Comparison of ENCODE assay signal across 8 cellular contexts in the genomic region with DNA sequence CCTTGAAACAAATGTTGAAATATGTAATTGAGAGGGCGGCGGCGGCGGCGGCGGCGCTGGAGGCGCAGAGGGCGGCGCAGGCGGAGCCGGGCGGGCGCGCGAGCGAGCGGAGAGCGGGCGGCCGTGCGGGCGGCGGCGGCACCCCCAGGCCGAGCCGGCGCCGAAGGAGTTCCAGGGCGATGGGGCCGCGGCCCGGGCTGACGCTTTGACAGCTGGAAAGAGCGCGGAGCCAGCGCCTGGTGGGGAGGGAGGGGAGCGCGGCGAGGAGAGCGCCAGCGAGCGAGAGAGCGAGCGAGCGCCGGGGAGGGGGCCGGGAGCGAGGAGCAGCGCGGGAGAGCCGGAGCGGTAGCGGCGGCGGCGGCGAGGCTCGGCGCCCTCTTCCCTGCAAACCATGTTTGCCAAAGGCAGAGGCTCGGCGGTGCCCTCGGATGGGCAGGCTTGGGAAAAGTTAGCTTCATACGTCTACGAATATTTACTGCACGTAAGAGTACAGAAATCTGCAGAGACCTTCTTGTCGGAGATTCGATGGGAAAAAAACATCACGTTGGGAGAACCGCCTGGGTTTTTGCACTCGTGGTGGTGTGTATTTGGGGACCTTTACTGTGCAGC.
DNase-seq lines count a peak whose midpoint lies in the region; ATAC-seq and TF ChIP-seq lines count a peak whose summit lies in the region.
"Not testable (repeated sequence)": the region's sequence is repeated elsewhere in the genome, so short reads cannot be mapped to it uniquely, and the experiment has no call there.

No MANE protein-coding gene starts in this region.

- not testable (repeated sequence) for H3K79me1 ChIP-seq in IMR-90 (ENCODE audit: low read depth in 1 of 2, low read length in 2 of 2)

- H3K9me3 Mint-ChIP-seq in immature natural killer cell: not testable (repeated sequence)

- intact Hi-C loops in IMR-90 (cut with micrococcal nuclease); upper lobe of right lung (cut with DNase I): not testable (repeated sequence)
- intact Hi-C loops in PC-3 (cut with micrococcal nuclease): loop anchor here (10.0 kb wide), 1 partner anchor 248 kb away; no protein-coding TSS in a partner anchor

- H3K4me3 ChIP-seq in IMR-90 (ENCODE audit: insufficient read depth, low read depth, low read length): peak overlapping the region; percentile 45
- H3K4me3 ChIP-seq in PC-3 (ENCODE audit: low read length): peak overlapping the region; percentile 61
- H3K4me3 ChIP-seq in duodenal mucosa (ENCODE audit: low read depth in 1 of 2, low read length in 2 of 2): peak overlapping the region; percentile 36 to 53
- peak overlapping the region; percentile 51 for H3K4me3 ChIP-seq in rectal smooth muscle tissue (ENCODE audit: low read length)
- peak overlapping the region; percentile 45 for H3K4me3 ChIP-seq in upper lobe of right lung

- H3K36me3 ChIP-seq in IMR-90 (ENCODE audit: control insufficient read depth, insufficient read depth, low read length); PC-3 (ENCODE audit: low read depth, low read length); duodenal mucosa (ENCODE audit: control insufficient read depth in 1 of 2, insufficient read depth in 2 of 2, low read length in 2 of 2); rectal smooth muscle tissue (ENCODE audit: control insufficient read depth, insufficient read depth, low read length); upper lobe of right lung: not testable (repeated sequence)

- in situ Hi-C loops in IMR-90 (cut with MboI; ENCODE audit: low sequenced_read_pairs): not testable (repeated sequence)

- not testable (repeated sequence) for H4K91ac ChIP-seq in IMR-90 (ENCODE audit: insufficient read depth, low read depth, low read length)

- not testable (repeated sequence) for H3F3A ChIP-seq in PC-3 (ENCODE audit: low read length, unreplicated experiment)

- H4K8ac ChIP-seq in IMR-90 (ENCODE audit: low read depth in 2 of 2, low read length in 2 of 2): not testable (repeated sequence)

- H2BK15ac ChIP-seq in IMR-90 (ENCODE audit: low read depth, low read length): not testable (repeated sequence)

- not testable (repeated sequence) for H3K9me2 ChIP-seq in PC-3 (replicated peaks; ENCODE audit: low read length)

- H3K56ac ChIP-seq in IMR-90 (ENCODE audit: extremely low read depth, insufficient read depth, low read length): not testable (repeated sequence)

- BruUV-seq in IMR-90 (replicated peaks; lab: Mats Ljungman, UMichigan); PC-3 (replicated peaks; lab: Mats Ljungman, UMichigan): not testable (repeated sequence)

- not testable (repeated sequence) for H3K36me3 Mint-ChIP-seq in immature natural killer cell

- peak overlapping the region; percentile 16 to 57 (median 50) for H3K4me3 Mint-ChIP-seq in immature natural killer cell

- H3K9me1 ChIP-seq in IMR-90 (ENCODE audit: insufficient read depth, low read length): not testable (repeated sequence)

- not testable (repeated sequence) for H3K27ac ChIP-seq in IMR-90 (ENCODE audit: insufficient read depth, low read length); PC-3 (ENCODE audit: low read length); duodenal mucosa (ENCODE audit: low read depth, low read length); rectal smooth muscle tissue (ENCODE audit: low read depth, low read length); upper lobe of right lung

- H3K4ac ChIP-seq in IMR-90 (ENCODE audit: low read depth, low read length): not testable (repeated sequence)

- not testable (repeated sequence) for H3K4me1 ChIP-seq in IMR-90 (ENCODE audit: control insufficient read depth, insufficient read depth, low read length); PC-3 (ENCODE audit: insufficient read depth, low read length); duodenal mucosa (ENCODE audit: control insufficient read depth in 1 of 2, insufficient read depth in 2 of 2, low read length in 2 of 2); rectal smooth muscle tissue (ENCODE audit: control insufficient read depth, insufficient read depth, low read length); upper lobe of right lung

- H2AK9ac ChIP-seq in IMR-90 (replicated peaks; ENCODE audit: low read depth, low read length, poor library complexity): not testable (repeated sequence)

- H3K9me3 ChIP-seq in IMR-90 (ENCODE audit: control insufficient read depth, insufficient read depth, low read length); PC-3 (ENCODE audit: low read length); duodenal mucosa (ENCODE audit: control insufficient read depth in 1 of 2, low read length in 2 of 2); upper lobe of right lung: not testable (repeated sequence)

- not testable (repeated sequence) for H3K23ac ChIP-seq in IMR-90 (ENCODE audit: low read depth, low read length)

- CTCF ChIA-PET in IMR-90 (lab: Yijun Ruan, JAX): interaction anchor here (0.6 kb wide), 1 partner anchor 8 kb away, joined by 4 read pairs; no protein-coding TSS in a partner anchor
- CTCF ChIA-PET in PC-3 (lab: Charles Lee): interaction anchor here (0.6 kb wide), 1 partner anchor 254 kb away, joined by 3 read pairs; no protein-coding TSS in a partner anchor

- POLR2A ChIA-PET in IMR-90 (lab: Charles Lee; ENCODE audit: unreplicated experiment): not testable (repeated sequence)
- POLR2A ChIA-PET in PC-3 (lab: Charles Lee; ENCODE audit: unreplicated experiment): interaction anchor here (0.5 kb wide), 1 partner anchor 85 kb away, joined by 4 read pairs; no protein-coding TSS in a partner anchor

- not testable (repeated sequence) for H3K27ac Mint-ChIP-seq in immature natural killer cell

- not testable (repeated sequence) for H3K79me2 ChIP-seq in PC-3 (ENCODE audit: low read length)

- H2BK20ac ChIP-seq in IMR-90 (ENCODE audit: low read depth, low read length): not testable (repeated sequence)

- H3K27me3 Mint-ChIP-seq in immature natural killer cell (ENCODE audit: low read depth in 3 of 3): peaks cover 5 to 26% (median 18%) of the 10 kb centered on the region in 3 donors

- not testable (repeated sequence) for H4K20me1 ChIP-seq in IMR-90 (ENCODE audit: insufficient read depth, low read length); PC-3 (ENCODE audit: low read length)

- DNase-seq in GDM1 (lab: John Stamatoyannopoulos, UW): peak; percentile 17
- peak; percentile 8 for DNase-seq in IMR-90
- DNase-seq in PC-3: peak; percentile 32
- DNase-seq in activated CD8-positive, alpha-beta memory T cell treated with anti-CD3 and anti-CD28 coated beads, Interleukin-2, amount 50 U/mL, for 48 hours: peak; percentile 71
- peak in 2 of 3 donors; percentile 5 to 15 for DNase-seq in immature natural killer cell
- DNase-seq in upper lobe of right lung: peak; percentile 67

- TF ChIP-seq RAD21 in IMR-90 (IDR thresholded peaks at IDR 0.05; ENCODE audit: low read length): not testable (repeated sequence)

- H3K27me3 ChIP-seq in IMR-90 (ENCODE audit: control insufficient read depth, insufficient read depth, low read length): peaks cover 36% of the 10 kb centered on the region
- H3K27me3 ChIP-seq in PC-3 (ENCODE audit: low read length): peaks cover 26% of the 10 kb centered on the region
- peaks cover 10 to 14% of the 10 kb centered on the region in 2 donors for H3K27me3 ChIP-seq in duodenal mucosa (ENCODE audit: control insufficient read depth in 1 of 2, insufficient read depth in 2 of 2, low read length in 2 of 2)
- not testable (repeated sequence) for H3K27me3 ChIP-seq in rectal smooth muscle tissue (ENCODE audit: control insufficient read depth, insufficient read depth, low read length)
- peaks cover 72% of the 10 kb centered on the region for H3K27me3 ChIP-seq in upper lobe of right lung

- H2BK5ac ChIP-seq in IMR-90 (ENCODE audit: low read depth, low read length, poor library complexity, severe bottlenecking): not testable (repeated sequence)

- 0% methylated on average over 21 of the region's 71 CpGs; no CpG with 5 or more reads in 1 of the 2 experiments for WGBS in IMR-90 (ENCODE audit: extremely low coverage in 2 of 2, insufficient read length in 1 of 2), 2 experiments

- TF ChIP-seq CTCF in IMR-90 (conservative IDR thresholded peaks at IDR 0.05; ENCODE audit: low read depth, low read length); PC-3 (conservative IDR thresholded peaks at IDR 0.05; ENCODE audit: low read depth, low read length); upper lobe of right lung (IDR thresholded peaks at IDR 0.05): not testable (repeated sequence)

- H3K18ac ChIP-seq in IMR-90 (ENCODE audit: low read depth, low read length): not testable (repeated sequence)

- H3K9ac ChIP-seq in IMR-90 (ENCODE audit: low read depth, low read length); PC-3 (ENCODE audit: low read length); duodenal mucosa (ENCODE audit: low read depth in 1 of 2, low read length in 2 of 2); rectal smooth muscle tissue (ENCODE audit: low read length): not testable (repeated sequence)

- not testable (repeated sequence) for H3K14ac ChIP-seq in IMR-90 (replicated peaks; ENCODE audit: low read depth, low read length)

- H3K4me1 Mint-ChIP-seq in immature natural killer cell: not testable (repeated sequence)

- not testable (repeated sequence) for TF ChIP-seq POLR2A in IMR-90 (IDR thresholded peaks at IDR 0.05; ENCODE audit: low read depth, low read length)

- peak overlapping the region; percentile 79 for H2AFZ ChIP-seq in IMR-90 (replicated peaks; ENCODE audit: low read length, poor library complexity)
- peak overlapping the region; percentile 64; the same call in 1 of the 2 replicates for H2AFZ ChIP-seq in PC-3 (ENCODE audit: low read length)

- ATAC-seq in IMR-90 (ENCODE audit: low read depth) (peak; percentile 95), PC-3 (peak; percentile 80), upper lobe of right lung (peak; percentile 80)

- not testable (repeated sequence) for H2AK5ac ChIP-seq in IMR-90 (ENCODE audit: low read depth, low read length)

- not testable (repeated sequence) for H2BK120ac ChIP-seq in IMR-90 (ENCODE audit: low read depth, low read length)

- H3K4me2 ChIP-seq in IMR-90 (ENCODE audit: low read depth, low read length) (peak overlapping the region; percentile 97), PC-3 (ENCODE audit: low read length) (peak overlapping the region; percentile 73)

- H4K5ac ChIP-seq in IMR-90 (ENCODE audit: low read depth, low read length): not testable (repeated sequence)

- dilution Hi-C loops in IMR-90 (cut with HindIII; ENCODE audit: low sequenced_read_pairs, unreplicated experiment): not testable (repeated sequence)

TF ChIP-seq in IMR-90, 13 proteins besides CTCF, POLR2A, EP300 and RAD21:
- peak; percentile 68; the same call in 1 of the 2 replicates for TF ChIP-seq MAZ (IDR thresholded peaks at IDR 0.05; ENCODE audit: borderline replicate concordance, low read depth, low read length)

Comparison
In these comparisons a context has a peak if more than half of its experiments do, and no peak if none do; other contexts are left out.
1. DNase-seq: peak in every context shown above with its lines; median percentile 71 in activated CD8-positive, alpha-beta memory T cell treated with anti-CD3 and anti-CD28 coated beads, Interleukin-2, amount 50 U/mL, for 48 hours; 67 in upper lobe of right lung; 32 in PC-3; 17 in GDM1; 10 in immature natural killer cell; 8 in IMR-90.